ENCODE assay signal across 23 cellular contexts in the genomic region with DNA sequence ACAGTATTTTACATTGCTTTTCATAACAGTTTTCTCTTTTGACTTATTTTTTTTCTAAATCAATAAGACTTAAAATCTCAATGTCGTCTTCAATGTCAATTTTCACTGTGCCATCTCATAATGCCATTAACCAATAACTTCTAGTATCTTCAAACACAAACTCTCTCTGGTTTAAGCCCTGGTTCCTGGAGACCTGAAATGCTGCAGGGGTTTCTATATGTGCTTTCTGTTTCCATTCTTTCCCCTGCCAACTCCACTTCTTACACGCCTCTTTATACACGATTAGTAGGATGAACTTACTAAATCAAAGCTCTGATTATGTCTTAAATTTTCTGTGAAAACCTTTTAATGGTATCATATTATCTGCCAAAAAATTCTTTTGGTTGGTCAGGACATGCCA.
"Had no signal": no experiment of that assay in that cellular context is flagged by ENCODE, and none has a peak within 500 bp of the region (broad histone marks: within the 10 kb centered on the region; RNA-seq: fewer than 3 reads in every experiment).

No MANE protein-coding gene starts in this region.

- H3K4me1 ChIP-seq: gastroesophageal sphincter, left ventricle myocardium inferior, spleen, suprapubic skin, tibial artery had no signal

- H3K4me3 ChIP-seq: gastroesophageal sphincter, hepatocyte, left ventricle myocardium inferior, lung, mucosa of descending colon, spleen, suprapubic skin, tibial artery had no signal

- ATAC-seq: activated CD8-positive, alpha-beta T cell treated with anti-CD3 and anti-CD28 coated beads for 36 hours; activated naive CD8-positive, alpha-beta T cell treated with anti-CD3 and anti-CD28 coated beads, Interleukin-2, amount 50 U/mL, for 24 hours; activated T-cell treated with anti-CD3 and anti-CD28 coated beads, Interleukin-2, amount 50 U/mL, for 4 hours; activated T-helper 17 cell treated with anti-CD3 and anti-CD28 coated beads, Interleukin-2, amount 50 U/mL, for 72 hours; effector memory CD8-positive, alpha-beta T cell; gastroesophageal sphincter; mucosa of descending colon; natural killer cell treated with Interleukin-12 subunit alpha and Interleukin-12 subunit beta and Interleukin-15 and Interleukin-18, amount 100 ng/mL, for 72 hours; right cardiac atrium had no signal

- H3K27me3 ChIP-seq: gastroesophageal sphincter, hepatocyte, spleen, suprapubic skin, tibial artery had no signal

- DNase-seq: activated B cell treated with CpG ODN at 0.5 μM for 24 hours; activated CD4-positive, alpha-beta T cell treated with anti-CD3 and anti-CD28 coated beads, Interleukin-2, amount 50 U/mL, for 1 hour; activated CD8-positive, alpha-beta T cell treated with anti-CD3 and anti-CD28 coated beads for 36 hours; activated gamma-delta T cell treated with Interleukin-2 at 50 U/mL for 16 hours; activated naive CD8-positive, alpha-beta T cell treated with anti-CD3 and anti-CD28 coated beads, Interleukin-2, amount 50 U/mL, for 24 hours; activated T-cell treated with anti-CD3 and anti-CD28 coated beads, Interleukin-2, amount 50 U/mL, for 4 hours; amygdala; caudate nucleus; cortex of kidney; effector memory CD8-positive, alpha-beta T cell; islet precursor cell; left ventricle myocardium inferior; mucosa of descending colon; right cardiac atrium; spleen; stimulated activated naive CD4-positive, alpha-beta T cell; tibial artery had no signal

- H3K9me3 ChIP-seq: gastroesophageal sphincter, left ventricle myocardium inferior, mucosa of descending colon, spleen, suprapubic skin, tibial artery had no signal

- H3K27ac ChIP-seq: gastroesophageal sphincter, hepatocyte, left ventricle myocardium inferior, spleen, suprapubic skin, tibial artery had no signal

- H3K36me3 ChIP-seq: gastroesophageal sphincter, left ventricle myocardium inferior, spleen, suprapubic skin, tibial artery had no signal
